Comparison of ENCODE assay signal across 8 cellular contexts in the genomic region with DNA sequence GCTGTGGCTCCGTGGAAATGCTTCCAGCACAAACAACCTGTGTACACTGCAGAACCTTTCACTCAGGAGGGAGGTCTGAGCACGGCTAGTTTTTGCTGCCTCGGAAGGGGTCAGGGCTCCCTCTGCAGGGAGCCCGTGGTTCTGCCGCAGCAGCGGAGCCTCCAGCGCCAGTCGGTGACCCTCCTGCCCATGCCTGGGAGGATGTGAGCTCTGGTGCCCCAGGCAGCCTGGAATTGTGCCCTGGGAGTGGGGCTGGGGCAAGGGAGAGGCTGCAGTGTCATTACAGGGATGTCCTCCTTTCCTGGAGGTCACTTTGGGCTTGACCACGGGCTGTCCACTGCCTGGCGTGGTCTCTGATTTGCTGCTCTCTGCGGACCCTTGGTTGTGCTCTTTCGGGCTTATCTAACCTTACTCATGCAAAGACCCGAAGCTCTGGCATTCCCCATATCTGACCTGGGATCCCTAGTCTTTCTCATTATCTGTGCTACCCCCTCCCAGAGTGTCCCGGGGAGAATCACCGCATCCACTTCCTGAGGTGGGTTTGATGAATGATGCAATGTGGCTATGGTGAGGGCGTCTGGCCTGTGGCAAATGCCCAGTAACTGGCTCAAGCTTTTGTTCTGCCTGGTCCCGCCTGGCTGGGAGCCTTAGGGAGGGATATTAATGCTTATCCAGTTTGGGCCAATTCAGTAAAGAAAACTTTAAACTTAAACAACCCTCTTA. TPM values are rescaled to one million over a fixed set of nuclear protein-coding genes. Genes with fewer than 3 reads are reported as not detected.
DNase-seq lines count a peak whose midpoint lies in the region; ATAC-seq and TF ChIP-seq lines count a peak whose summit lies in the region.

No MANE protein-coding gene starts in this region.

- intact Hi-C loops in activated CD4-positive, alpha-beta memory T cell treated with anti-CD3 and anti-CD28 coated beads for 36 hours (cut with micrococcal nuclease), result loop anchor here (1.0 kb wide), 3 partner anchors 62 to 105 kb away; no protein-coding TSS in a partner anchor
- intact Hi-C loops in dorsolateral prefrontal cortex (cut with DNase I), result loop anchor here (5.0 to 10.0 kb wide), 2 partner anchors 67 to 400 kb away; no protein-coding TSS in a partner anchor

- CTCF ChIA-PET in activated CD4-positive, alpha-beta memory T cell treated with anti-CD3 and anti-CD28 coated beads for 36 hours (lab: Charles Lee), result interaction anchor here (0.6 to 18.1 kb wide), 35 partner anchors 9 to 575 kb away, joined by 3 to 498 read pairs (median 4); a partner anchor contains a TSS

- in situ Hi-C loops in ACHN (cut with HindIII; ENCODE audit: low pct_ligation_motif_present, low pct_unique_long_range_greater_than_20kb, low sequenced_read_pairs), result no loop called here

- peaks cover 75% of the 10 kb centered on the region for H3K4me1 Mint-ChIP-seq in activated CD4-positive, alpha-beta memory T cell treated with anti-CD3 and anti-CD28 coated beads for 36 hours (ENCODE audit: low read depth)

- POLR2A ChIA-PET in activated CD4-positive, alpha-beta memory T cell treated with anti-CD3 and anti-CD28 coated beads for 36 hours (lab: Charles Lee), result interaction anchor here (0.5 to 3.8 kb wide), 7 partner anchors 40 to 104 kb away, joined by 3 to 16 read pairs (median 6); a partner anchor contains a TSS

- peak overlapping the region; percentile 40 for H3K27ac Mint-ChIP-seq in activated CD4-positive, alpha-beta memory T cell treated with anti-CD3 and anti-CD28 coated beads for 36 hours

- peak overlapping the region; percentile 54 for H3K4me3 Mint-ChIP-seq in activated CD4-positive, alpha-beta memory T cell treated with anti-CD3 and anti-CD28 coated beads for 36 hours

- ATAC-seq in GM18511 (IDR thresholded peaks at IDR 0.05; ENCODE audit: unreplicated experiment) (peak; percentile 57), HG03095 (IDR thresholded peaks at IDR 0.05; ENCODE audit: unreplicated experiment) (peak; percentile 45)

- DNase-seq in ACHN (peak; percentile 43), NCI-H69 (lab: John Stamatoyannopoulos, UW) (peak; percentile 65), dorsolateral prefrontal cortex (peak in 6 of 10 donors; percentile 47 to 76 (median 60)), medulla oblongata (ENCODE audit: extremely low spot score) (peak; percentile 77)
- peak; percentile 88 for DNase-seq in activated CD4-positive, alpha-beta memory T cell treated with anti-CD3 and anti-CD28 coated beads for 36 hours
- DNase-seq in stimulated activated CD8-positive, alpha-beta memory T cell treated with anti-CD3 and anti-CD28 coated beads, Interleukin-2, amount 100 ng/mL, for 1 hour (ENCODE audit: low read depth in 2 of 2), result peak; percentile 60 to 63

- peak overlapping the region in 29 of 59 donors; percentile 1 to 88 (median 72) for H3K27ac ChIP-seq in dorsolateral prefrontal cortex

- no peaks in the 10 kb centered on the region for H3K9me3 Mint-ChIP-seq in activated CD4-positive, alpha-beta memory T cell treated with anti-CD3 and anti-CD28 coated beads for 36 hours

- TF ChIP-seq CTCF in dorsolateral prefrontal cortex (IDR thresholded peaks at IDR 0.05 in 54 of 56, conservative IDR thresholded peaks at IDR 0.05 in 2 of 56; ENCODE audit: low read depth in 1 of 56, partially characterized antibody in 56 of 56), result peak; percentile 27 to 91 (median 82)

- no peaks in the 10 kb centered on the region for H3K27me3 Mint-ChIP-seq in activated CD4-positive, alpha-beta memory T cell treated with anti-CD3 and anti-CD28 coated beads for 36 hours

- H3K27me3 ChIP-seq in dorsolateral prefrontal cortex, result no peaks in the 10 kb centered on the region

- H3K4me3 ChIP-seq in dorsolateral prefrontal cortex, result no peak overlapping the region

- no peaks in the 10 kb centered on the region for H3K36me3 Mint-ChIP-seq in activated CD4-positive, alpha-beta memory T cell treated with anti-CD3 and anti-CD28 coated beads for 36 hours

RNA-seq across cellular contexts. Expression of a gene that starts 59.5 kb away (rescaled TPM):
- 10 to 100 TPM; 40.1 to 41.6 TPM for total RNA-seq in activated CD4-positive, alpha-beta memory T cell treated with anti-CD3 and anti-CD28 coated beads for 36 hours
- 1 to 10 TPM in 100 of 120 experiments, under 1 TPM in 20; 0.23 to 6.1 (median 2.0) TPM for total RNA-seq in dorsolateral prefrontal cortex

Comparison
In these comparisons a context has a peak if more than half of its experiments do, and no peak if none do; other contexts are left out.
1. RNA of a gene that starts 59.5 kb away (total RNA-seq): 40.1 to 41.6 TPM in activated CD4-positive, alpha-beta memory T cell treated with anti-CD3 and anti-CD28 coated beads for 36 hours; 0.23 to 6.1 TPM in dorsolateral prefrontal cortex; every median in the first group is over 4 times any median in the second.
2. Peak in every context shown above with its lines, with median percentiles within 50 percentile points of each other: DNase-seq.